ENCODE assay signal across 2 cellular contexts in genomic region chr12:106086696-106087095, GRCh38.
TF ChIP-seq lines count a peak whose summit lies in the region.

No MANE protein-coding gene starts in this region.

TF ChIP-seq in liver, 16 proteins besides CTCF, POLR2A, EP300 and RAD21:
- no peak for TF ChIP-seq GABPA (IDR thresholded peaks at IDR 0.05 in 1 of 2, conservative IDR thresholded peaks at IDR 0.05 in 1 of 2)
- no peak for TF ChIP-seq EGR1 (IDR thresholded peaks at IDR 0.05; ENCODE audit: low read depth in 2 of 2)
- TF ChIP-seq, protein P1, sequence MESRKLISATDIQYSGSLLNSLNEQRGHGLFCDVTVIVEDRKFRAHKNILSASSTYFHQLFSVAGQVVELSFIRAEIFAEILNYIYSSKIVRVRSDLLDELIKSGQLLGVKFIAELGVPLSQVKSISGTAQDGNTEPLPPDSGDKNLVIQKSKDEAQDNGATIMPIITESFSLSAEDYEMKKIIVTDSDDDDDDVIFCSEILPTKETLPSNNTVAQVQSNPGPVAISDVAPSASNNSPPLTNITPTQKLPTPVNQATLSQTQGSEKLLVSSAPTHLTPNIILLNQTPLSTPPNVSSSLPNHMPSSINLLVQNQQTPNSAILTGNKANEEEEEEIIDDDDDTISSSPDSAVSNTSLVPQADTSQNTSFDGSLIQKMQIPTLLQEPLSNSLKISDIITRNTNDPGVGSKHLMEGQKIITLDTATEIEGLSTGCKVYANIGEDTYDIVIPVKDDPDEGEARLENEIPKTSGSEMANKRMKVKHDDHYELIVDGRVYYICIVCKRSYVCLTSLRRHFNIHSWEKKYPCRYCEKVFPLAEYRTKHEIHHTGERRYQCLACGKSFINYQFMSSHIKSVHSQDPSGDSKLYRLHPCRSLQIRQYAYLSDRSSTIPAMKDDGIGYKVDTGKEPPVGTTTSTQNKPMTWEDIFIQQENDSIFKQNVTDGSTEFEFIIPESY (IDR thresholded peaks at IDR 0.05) = no peak
- TF ChIP-seq NR2F2 (IDR thresholded peaks at IDR 0.05) = no peak
- peak in 1 of 2 donors; percentile 32 for TF ChIP-seq HNF4A (conservative IDR thresholded peaks at IDR 0.05)
- peak; percentile 15 for TF ChIP-seq FOXA2 (IDR thresholded peaks at IDR 0.05)
- no peak for TF ChIP-seq SP1 (IDR thresholded peaks at IDR 0.05)
- peak in 1 of 2 donors; percentile 67 for TF ChIP-seq RXRA (IDR thresholded peaks at IDR 0.05)
- TF ChIP-seq YY1 (IDR thresholded peaks at IDR 0.05) = no peak
TF ChIP-seq in liver: peak in this region for 3.

TF ChIP-seq in HepG2, 621 proteins besides CTCF, POLR2A, EP300 and RAD21:
- TF ChIP-seq ZNF335 (CRISPR knock-in tag; IDR thresholded peaks at IDR 0.05) (no peak), HMG20B (CRISPR knock-in tag; conservative IDR thresholded peaks at IDR 0.05) (no peak), ETV6 (CRISPR knock-in tag; conservative IDR thresholded peaks at IDR 0.05) (no peak), DNMT1 (CRISPR knock-in tag; IDR thresholded peaks at IDR 0.05) (no peak), RARG (CRISPR knock-in tag; IDR thresholded peaks at IDR 0.05; ENCODE audit: low read depth) (no peak), E2F1 (CRISPR knock-in tag; IDR thresholded peaks at IDR 0.05) (no peak), TBX2 (CRISPR knock-in tag; IDR thresholded peaks at IDR 0.05; ENCODE audit: borderline replicate concordance) (no peak)
- TF ChIP-seq, protein P2, sequence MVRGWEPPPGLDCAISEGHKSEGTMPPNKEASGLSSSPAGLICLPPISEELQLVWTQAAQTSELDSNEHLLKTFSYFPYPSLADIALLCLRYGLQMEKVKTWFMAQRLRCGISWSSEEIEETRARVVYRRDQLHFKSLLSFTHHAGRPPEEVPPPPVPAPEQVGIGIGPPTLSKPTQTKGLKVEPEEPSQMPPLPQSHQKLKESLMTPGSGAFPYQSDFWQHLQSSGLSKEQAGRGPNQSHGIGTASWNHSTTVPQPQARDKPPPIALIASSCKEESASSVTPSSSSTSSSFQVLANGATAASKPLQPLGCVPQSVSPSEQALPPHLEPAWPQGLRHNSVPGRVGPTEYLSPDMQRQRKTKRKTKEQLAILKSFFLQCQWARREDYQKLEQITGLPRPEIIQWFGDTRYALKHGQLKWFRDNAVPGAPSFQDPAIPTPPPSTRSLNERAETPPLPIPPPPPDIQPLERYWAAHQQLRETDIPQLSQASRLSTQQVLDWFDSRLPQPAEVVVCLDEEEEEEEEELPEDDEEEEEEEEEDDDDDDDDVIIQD (CRISPR knock-in tag; IDR thresholded peaks at IDR 0.05; ENCODE audit: low read depth) = no peak
